Comparison of ENCODE assay signal across 12 cellular contexts in genomic region chr12:50249464-50250229, GRCh38. TPM values are rescaled to one million over a fixed set of nuclear protein-coding genes. Genes with fewer than 3 reads are reported as not detected.
DNase-seq lines count a peak whose midpoint lies in the region; ATAC-seq and TF ChIP-seq lines count a peak whose summit lies in the region.
"Had no signal": no experiment of that assay in that cellular context is flagged by ENCODE, and none has a peak within 500 bp of the region (broad histone marks: within the 10 kb centered on the region; RNA-seq: fewer than 3 reads in every experiment).

No MANE protein-coding gene starts in this region.

- TF ChIP-seq EP300 in stomach (IDR thresholded peaks at IDR 0.05) = no peak

- peaks cover 77% of the 10 kb centered on the region for H3K4me1 Mint-ChIP-seq in activated CD4-positive, alpha-beta memory T cell treated with anti-CD3 and anti-CD28 coated beads for 36 hours (ENCODE audit: low read depth)

- peaks cover 41 to 81% (median 60%) of the 10 kb centered on the region in 4 donors for H3K4me1 ChIP-seq in stomach

- H3K27ac Mint-ChIP-seq in activated CD4-positive, alpha-beta memory T cell treated with anti-CD3 and anti-CD28 coated beads for 36 hours = no peak overlapping the region
- H3K27ac Mint-ChIP-seq: activated naive CD8-positive, alpha-beta T cell treated with anti-CD3 and anti-CD28 coated beads, Interleukin-2, amount 50 U/mL, for 24 hours; CD4-positive, alpha-beta memory T cell had no signal

- H3K27me3 ChIP-seq in stomach = no peaks in the 10 kb centered on the region

- H3K27ac ChIP-seq in stomach = peak overlapping the region; percentile 70 to 92 (median 77)

- no peak overlapping the region for H3K4me3 ChIP-seq in stomach

- 39 to 58% (median 47%) methylated on average over 6 of the region's 6 CpGs for WGBS in stomach, 5 donors

- intact Hi-C loops in activated CD4-positive, alpha-beta memory T cell treated with anti-CD3 and anti-CD28 coated beads for 36 hours (cut with micrococcal nuclease) = loop anchor here (5.0 kb wide), 1 partner anchor 37 kb away; no protein-coding TSS in a partner anchor
- intact Hi-C loops in stomach (cut with DNase I; ENCODE audit: low total_unique reads) = no loop called here

- CTCF ChIA-PET in activated CD4-positive, alpha-beta memory T cell treated with anti-CD3 and anti-CD28 coated beads for 36 hours (lab: Charles Lee) = interaction anchor here (0.6 kb wide), 1 partner anchor 178 kb away, joined by 3 read pairs; no protein-coding TSS in a partner anchor

- DNase-seq in HT-29 (ENCODE audit: low spot score) (peak; percentile 76), iPS-NIHi7 (ENCODE audit: extremely low spot score) (peak; percentile 23), stomach (no peak), epidermal melanocyte (ENCODE audit: insufficient read length, low spot score) (no peak)
- DNase-seq in activated CD4-positive, alpha-beta memory T cell treated with anti-CD3 and anti-CD28 coated beads for 36 hours = peak; percentile 35
- DNase-seq: activated naive CD8-positive, alpha-beta T cell treated with anti-CD3 and anti-CD28 coated beads, Interleukin-2, amount 50 U/mL, for 24 hours; CD4-positive, alpha-beta memory T cell; KG1; NCI-H146; NCI-H774 had no signal

- POLR2A ChIA-PET in activated CD4-positive, alpha-beta memory T cell treated with anti-CD3 and anti-CD28 coated beads for 36 hours (lab: Charles Lee) = interaction anchor here (1.0 to 2.0 kb wide), 2 partner anchors 25 to 38 kb away, joined by 3 to 4 read pairs; no protein-coding TSS in a partner anchor

- H3K9me3 Mint-ChIP-seq in activated CD4-positive, alpha-beta memory T cell treated with anti-CD3 and anti-CD28 coated beads for 36 hours = no peaks in the 10 kb centered on the region
- H3K9me3 Mint-ChIP-seq: activated naive CD8-positive, alpha-beta T cell treated with anti-CD3 and anti-CD28 coated beads, Interleukin-2, amount 50 U/mL, for 24 hours had no signal

- H3K4me3 Mint-ChIP-seq in activated CD4-positive, alpha-beta memory T cell treated with anti-CD3 and anti-CD28 coated beads for 36 hours = peak overlapping the region; percentile 20
- H3K4me3 Mint-ChIP-seq: CD4-positive, alpha-beta memory T cell had no signal

- no peaks in the 10 kb centered on the region for H3K9me3 ChIP-seq in stomach

- H3K27me3 Mint-ChIP-seq in activated CD4-positive, alpha-beta memory T cell treated with anti-CD3 and anti-CD28 coated beads for 36 hours = no peaks in the 10 kb centered on the region
- H3K27me3 Mint-ChIP-seq: activated naive CD8-positive, alpha-beta T cell treated with anti-CD3 and anti-CD28 coated beads, Interleukin-2, amount 50 U/mL, for 24 hours had no signal

- ATAC-seq in GM18867 (IDR thresholded peaks at IDR 0.05; ENCODE audit: unreplicated experiment) (no peak), GM18873 (IDR thresholded peaks at IDR 0.05; ENCODE audit: low FRiP score, unreplicated experiment) (no peak)
- ATAC-seq: activated naive CD8-positive, alpha-beta T cell treated with anti-CD3 and anti-CD28 coated beads, Interleukin-2, amount 50 U/mL, for 24 hours had no signal

- peaks cover 11% of the 10 kb centered on the region for H3K36me3 Mint-ChIP-seq in activated CD4-positive, alpha-beta memory T cell treated with anti-CD3 and anti-CD28 coated beads for 36 hours

- H3K36me3 ChIP-seq in stomach = peaks cover 1 to 23% (median 11%) of the 10 kb centered on the region in 4 donors

- no peak for TF ChIP-seq POLR2A in stomach (IDR thresholded peaks at IDR 0.05)

- no peak for TF ChIP-seq CTCF in stomach (IDR thresholded peaks at IDR 0.05)

RNA-seq across cellular contexts. Expression of gene LIMA1, which starts 33.7 kb away (rescaled TPM):
- total RNA-seq in HT-29 (2014; rRNA removed; shearing (Covaris generic)) = 81.4 and 91.1 TPM in 2 replicates
- total RNA-seq in activated CD4-positive, alpha-beta memory T cell treated with anti-CD3 and anti-CD28 coated beads for 36 hours = 100 to 1,000 TPM; 115 to 117 TPM
- 100 to 1,000 TPM in 3 of 5 donors, 10 to 100 TPM in 2; 71.0 to 143 (median 132) TPM for total RNA-seq in stomach
- 10 to 100 TPM; 28.7 to 72.4 (median 33.7) TPM for polyA plus RNA-seq in stomach

Comparison
In these comparisons a context has a peak if more than half of its experiments do, and no peak if none do; other contexts are left out.
1. DNase-seq: peak in HT-29 (single experiment), activated CD4-positive, alpha-beta memory T cell treated with anti-CD3 and anti-CD28 coated beads for 36 hours (single experiment) and iPS-NIHi7 (single experiment); none in stomach (single experiment) and epidermal melanocyte (single experiment).